14 cellular contexts compared by ENCODE assay signal in genomic region chr13:100461309-100462035, GRCh38.
A peak's percentile ranks its signal among the peaks of the same experiment; 100 is the strongest.
DNase-seq lines count a peak whose midpoint lies in the region; ATAC-seq and TF ChIP-seq lines count a peak whose summit lies in the region.
"Had no signal": no experiment of that assay in that cellular context is flagged by ENCODE, and none has a peak within 500 bp of the region (broad histone marks: within the 10 kb centered on the region; RNA-seq: fewer than 3 reads in every experiment).

No MANE protein-coding gene starts in this region.

- TF ChIP-seq CTCF in lower leg skin (IDR thresholded peaks at IDR 0.05): no peak

- H3K9ac ChIP-seq in adipocyte (ENCODE audit: low read length): no peak overlapping the region

- H3K4me3 ChIP-seq in adipocyte (ENCODE audit: low read length) (no peak overlapping the region), lower leg skin (ENCODE audit: low read depth, poor library complexity, severe bottlenecking) (no peak overlapping the region)
- H3K4me3 ChIP-seq: lung had no signal

- ATAC-seq in GM19395 (IDR thresholded peaks at IDR 0.05; ENCODE audit: unreplicated experiment): no peak
- ATAC-seq: activated CD4-positive, CD25-positive, alpha-beta regulatory T cell treated with anti-CD3 and anti-CD28 coated beads, Interleukin-2, amount 50 U/mL, for 24 hours had no signal

- H3K4me1 ChIP-seq in adipocyte (ENCODE audit: control insufficient read depth, insufficient read depth, low read length): no peaks in the 10 kb centered on the region

- intact Hi-C loops in lower leg skin (cut with DNase I; ENCODE audit: low total_unique reads): no loop called here

- no peaks in the 10 kb centered on the region for H3K9me3 ChIP-seq in adipocyte (ENCODE audit: control insufficient read depth, low read length)

- 73% methylated on average over 5 of the region's 5 CpGs for WGBS in lower leg skin, 2 donors

- peaks cover 3% of the 10 kb centered on the region for H3K36me3 ChIP-seq in adipocyte (ENCODE audit: control insufficient read depth, insufficient read depth, low read length, severe bottlenecking)

- DNase-seq in DMS53 (lab: John Stamatoyannopoulos, UW) (peak; percentile 32), DMS53 treated with DMSO at 0.1 percent for 48 hours (lab: John Stamatoyannopoulos, UW; ENCODE audit: unreplicated experiment) (no peak), NCI-H2196 (lab: John Stamatoyannopoulos, UW; ENCODE audit: unreplicated experiment) (peak; percentile 30), adipocyte (ENCODE audit: low read depth) (peak; percentile 7), myocyte (ENCODE audit: low read depth) (peak; percentile 95), lower leg skin (ENCODE audit: low spot score in 2 of 2) (no peak), NCI-H1436 (lab: John Stamatoyannopoulos, UW) (no peak)
- DNase-seq: activated naive CD4-positive, alpha-beta T cell treated with Interleukin-2 at 50 U/mL for 16 hours; Karpas-422; NCI-H446; nephron progenitor cell had no signal

- H3K27me3 ChIP-seq in adipocyte (replicated peaks; ENCODE audit: control insufficient read depth, insufficient read depth, low read length): no peaks in the 10 kb centered on the region

- TF ChIP-seq POLR2A in lower leg skin (IDR thresholded peaks at IDR 0.05): no peak

Comparison
In these comparisons a context has a peak if more than half of its experiments do, and no peak if none do; other contexts are left out.
1. DNase-seq: peak in DMS53 (single experiment), NCI-H2196 (single experiment), adipocyte (single experiment) and myocyte (single experiment); none in DMS53 treated with DMSO at 0.1 percent for 48 hours (single experiment), lower leg skin (0 of 2) and NCI-H1436 (single experiment).